In genomic region chr17:31830971-31831755, GRCh38 we compare ENCODE assay signal across 17 cellular contexts. TPM values are rescaled to one million over a fixed set of nuclear protein-coding genes. Genes with fewer than 3 reads are reported as not detected.
A peak's percentile ranks its signal among the peaks of the same experiment; 100 is the strongest.
DNase-seq lines count a peak whose midpoint lies in the region; ATAC-seq and TF ChIP-seq lines count a peak whose summit lies in the region.
"Had no signal": no experiment of that assay in that cellular context is flagged by ENCODE, and none has a peak within 500 bp of the region (broad histone marks: within the 10 kb centered on the region; RNA-seq: fewer than 3 reads in every experiment).

No MANE protein-coding gene starts in this region.

- DNase-seq in right cardiac atrium (peak in 2 of 3 donors; percentile 15 to 20), right atrium auricular region (ENCODE audit: low spot score) (no peak), astrocyte of the hippocampus (ENCODE audit: low read depth, low spot score) (peak; percentile 38), kidney glomerular epithelial cell (lab: John Stamatoyannopoulos, UW) (peak; percentile 47), RKO (ENCODE audit: low spot score) (no peak), RWPE1 (ENCODE audit: low spot score) (no peak), GOT3 (lab: John Stamatoyannopoulos, UW) (no peak)
- DNase-seq: activated CD4-positive, alpha-beta T cell treated with anti-CD3 and anti-CD28 coated beads for 36 hours; activated naive CD4-positive, alpha-beta T cell treated with Interleukin-2 at 50 U/mL for 16 hours; body of pancreas; Karpas-422; left ventricle myocardium inferior; NCI-H187 treated with DMSO at 0.1 percent for 48 hours; SIG-M5 had no signal

- CTCF ChIA-PET in RWPE1 (lab: Yijun Ruan, JAX), result interaction anchor here (0.8 to 1.1 kb wide), 2 partner anchors 11 to 12 kb away, joined by 3 read pairs; no protein-coding TSS in a partner anchor

- POLR2A ChIA-PET in RWPE1 (lab: Yijun Ruan, JAX; ENCODE audit: low non-redundant PET), result no interaction called here

- no peaks in the 10 kb centered on the region for H3K27me3 ChIP-seq in right cardiac atrium (ENCODE audit: control insufficient read depth, insufficient read depth)
- no peaks in the 10 kb centered on the region for H3K27me3 ChIP-seq in right atrium auricular region
- H3K27me3 ChIP-seq: body of pancreas had no signal

- no peaks in the 10 kb centered on the region for H3K4me1 ChIP-seq in right cardiac atrium (ENCODE audit: control insufficient read depth, insufficient read depth, low read length)
- no peaks in the 10 kb centered on the region for H3K4me1 ChIP-seq in right atrium auricular region
- H3K4me1 ChIP-seq: body of pancreas, left ventricle myocardium inferior had no signal

- intact Hi-C loops in right cardiac atrium (cut with DNase I), result no loop called here

- H3K36me3 ChIP-seq in right atrium auricular region, result no peaks in the 10 kb centered on the region
- H3K36me3 ChIP-seq: left ventricle myocardium inferior had no signal

- no peak overlapping the region for H3K4me3 ChIP-seq in right cardiac atrium (ENCODE audit: low read length)
- no peak overlapping the region for H3K4me3 ChIP-seq in right atrium auricular region
- H3K4me3 ChIP-seq: body of pancreas, left ventricle myocardium inferior had no signal

- H3K9me3 ChIP-seq in right cardiac atrium (ENCODE audit: control insufficient read depth, low read length) (no peaks in the 10 kb centered on the region), right atrium auricular region (no peaks in the 10 kb centered on the region)
- H3K9me3 ChIP-seq: body of pancreas, left ventricle myocardium inferior had no signal

- no peak for ATAC-seq in right cardiac atrium
- ATAC-seq in HG02870 (IDR thresholded peaks at IDR 0.05; ENCODE audit: unreplicated experiment), result no peak
- ATAC-seq: activated CD4-positive, alpha-beta T cell treated with anti-CD3 and anti-CD28 coated beads for 36 hours; body of pancreas; esophagus mucosa; stimulated activated effector memory CD8-positive, alpha-beta T cell treated with anti-CD3 and anti-CD28 coated beads, Interleukin-12 subunit alpha, Interleukin-12 subunit beta, amount 100 ng/mL, for 72 hours had no signal

- WGBS in right cardiac atrium, result 63% methylated on average over 11 of the region's 11 CpGs

- H3K27ac ChIP-seq in right cardiac atrium (ENCODE audit: low read length) (no peak overlapping the region), right atrium auricular region (no peak overlapping the region), RWPE1 (no peak overlapping the region)
- H3K27ac ChIP-seq: body of pancreas, left ventricle myocardium inferior had no signal

- TF ChIP-seq CTCF in right atrium auricular region (IDR thresholded peaks at IDR 0.05) (no peak), RWPE1 (conservative IDR thresholded peaks at IDR 0.05; ENCODE audit: low read depth) (no peak)

RNA-seq across cellular contexts. Expression of gene COPRS, which starts 27.9 kb away (rescaled TPM):
- total RNA-seq in right cardiac atrium (10 to 100 TPM; 42.9 to 56.1 (median 46.0) TPM), right atrium auricular region (10 to 100 TPM; 67.8 to 73.9 TPM)
- polyA plus RNA-seq in right cardiac atrium, result 57.9 TPM

Comparison
In these comparisons a context has a peak if more than half of its experiments do, and no peak if none do; other contexts are left out.
1. DNase-seq: peak in right cardiac atrium (2 of 3), astrocyte of the hippocampus (single experiment) and kidney glomerular epithelial cell (single experiment); none in right atrium auricular region (single experiment), RKO (single experiment), RWPE1 (single experiment) and GOT3 (single experiment).